11 cellular contexts compared by ENCODE assay signal in genomic region chr19:3683405-3683865, GRCh38. TPM values are rescaled to one million over a fixed set of nuclear protein-coding genes. Genes with fewer than 3 reads are reported as not detected.
DNase-seq lines count a peak whose midpoint lies in the region; TF ChIP-seq lines count a peak whose summit lies in the region.
"Had no signal": no experiment of that assay in that cellular context is flagged by ENCODE, and none has a peak within 500 bp of the region (broad histone marks: within the 10 kb centered on the region; RNA-seq: fewer than 3 reads in every experiment).

No MANE protein-coding gene starts in this region.

- H3K4me1 ChIP-seq in spleen: peaks cover 5 to 60% (median 37%) of the 10 kb centered on the region in 6 donors

- H3K36me3 ChIP-seq in spleen: peaks cover 0 to 44% (median 4%) of the 10 kb centered on the region in 6 donors

- in situ Hi-C loops in GM13977 (cut with MboI; ENCODE audit: low pct_unique_long_range_greater_than_20kb, low sequenced_read_pairs, unreplicated experiment): no loop called here

- H3K36me3 Mint-ChIP-seq in activated CD4-positive, alpha-beta memory T cell treated with anti-CD3 and anti-CD28 coated beads, Interleukin-2, amount 10 ng/mL, durations not matched to agents 7 days and 5 days (ENCODE audit: low read depth): peaks cover 12% of the 10 kb centered on the region

- H3K27ac Mint-ChIP-seq in activated CD4-positive, alpha-beta memory T cell treated with anti-CD3 and anti-CD28 coated beads, Interleukin-2, amount 10 ng/mL, durations not matched to agents 7 days and 5 days: no peak overlapping the region

- H3K4me3 ChIP-seq in choroid plexus epithelial cell (ENCODE audit: low read depth, low read length) (no peak overlapping the region), spleen (no peak overlapping the region)

- H3K4me3 Mint-ChIP-seq in activated CD4-positive, alpha-beta memory T cell treated with anti-CD3 and anti-CD28 coated beads, Interleukin-2, amount 10 ng/mL, durations not matched to agents 7 days and 5 days: no peak overlapping the region

- intact Hi-C loops in spleen (cut with DNase I; ENCODE audit: low total_unique reads): no loop called here

- H3K27ac ChIP-seq in spleen: peak overlapping the region in 6 of 8 donors; percentile 46 to 76 (median 62)

- peaks cover under 1% of the 10 kb centered on the region for H3K27me3 Mint-ChIP-seq in activated CD4-positive, alpha-beta memory T cell treated with anti-CD3 and anti-CD28 coated beads, Interleukin-2, amount 10 ng/mL, durations not matched to agents 7 days and 5 days

- 40 to 71% (median 49%) methylated on average over 10 to 19 of the region's 19 CpGs for WGBS in spleen, 5 donors

- H3K9me3 ChIP-seq in spleen: peaks cover 0 to 7% (median 2%) of the 10 kb centered on the region in 8 donors

- no peaks in the 10 kb centered on the region for H3K27me3 ChIP-seq in spleen (replicated peaks in 1 of 7)

- CTCF ChIA-PET in activated CD4-positive, alpha-beta memory T cell treated with anti-CD3 and anti-CD28 coated beads, Interleukin-2, amount 10 ng/mL, durations not matched to agents 7 days and 5 days (lab: Charles Lee): interaction anchor here (0.5 kb wide), 1 partner anchor 392 kb away, joined by 8 read pairs; no protein-coding TSS in a partner anchor

- DNase-seq in GM13977 (ENCODE audit: low spot score): peak; percentile 63
- peak; percentile 98 for DNase-seq in choroid plexus epithelial cell (ENCODE audit: low read depth)
- peak; percentile 88 for DNase-seq in iris pigment epithelial cell (ENCODE audit: low read depth)
- DNase-seq in spleen: no peak
- no peak for DNase-seq in activated CD4-positive, alpha-beta memory T cell treated with anti-CD3 and anti-CD28 coated beads, Interleukin-2, amount 10 ng/mL, durations not matched to agents 7 days and 5 days
- no peak for DNase-seq in HUDEP-2 (lab: John Stamatoyannopoulos, UW; ENCODE audit: unreplicated experiment in 76 of 76)
- DNase-seq in NCI-H226: no peak
- DNase-seq in activated CD4-positive, alpha-beta T cell treated with anti-CD3 and anti-CD28 coated beads, Interleukin-2, amount 50 U/mL, for 1 hour: no peak
- DNase-seq: activated CD8-positive, alpha-beta memory T cell treated with anti-CD3 and anti-CD28 coated beads, Interleukin-2, amount 50 U/mL, for 4 hours; cerebellar nuclear complex had no signal

- TF ChIP-seq CTCF in GM13977 (IDR thresholded peaks at IDR 0.05; ENCODE audit: extremely low read depth, insufficient read depth, missing control alignments) (no peak), choroid plexus epithelial cell (conservative IDR thresholded peaks at IDR 0.05; ENCODE audit: low read depth, low read length) (no peak), spleen (IDR thresholded peaks at IDR 0.05 in 8 of 11, conservative IDR thresholded peaks at IDR 0.05 in 3 of 11) (no peak)

- peaks cover 10% of the 10 kb centered on the region for H3K9me3 Mint-ChIP-seq in activated CD4-positive, alpha-beta memory T cell treated with anti-CD3 and anti-CD28 coated beads, Interleukin-2, amount 10 ng/mL, durations not matched to agents 7 days and 5 days

- H3K4me1 Mint-ChIP-seq in activated CD4-positive, alpha-beta memory T cell treated with anti-CD3 and anti-CD28 coated beads, Interleukin-2, amount 10 ng/mL, durations not matched to agents 7 days and 5 days: peaks cover 9% of the 10 kb centered on the region

- no peak for TF ChIP-seq POLR2A in spleen (IDR thresholded peaks at IDR 0.05)

- POLR2A ChIA-PET in activated CD4-positive, alpha-beta memory T cell treated with anti-CD3 and anti-CD28 coated beads, Interleukin-2, amount 10 ng/mL, durations not matched to agents 7 days and 5 days (lab: Charles Lee): no interaction called here

RNA-seq across cellular contexts. Expression of gene PIP5K1C, which starts 16.8 kb away (rescaled TPM):
- total RNA-seq in spleen: 10 to 100 TPM; 30.2 to 41.9 (median 38.8) TPM
- polyA plus RNA-seq in spleen: 10 to 100 TPM in 1 of 3 donors, 1 to 10 TPM in 2; 6.2 to 21.4 (median 7.6) TPM
- 10 to 100 TPM; 18.3 to 19.6 TPM for total RNA-seq in activated CD4-positive, alpha-beta memory T cell treated with anti-CD3 and anti-CD28 coated beads, Interleukin-2, amount 10 ng/mL, durations not matched to agents 7 days and 5 days

RNA-seq across cellular contexts. Expression of gene TJP3, which starts 24.7 kb away (rescaled TPM):
- total RNA-seq in spleen: 1 to 10 TPM in 6 of 7 donors, under 1 TPM in 1; 0.75 to 9.0 (median 2.5) TPM
- 1 to 10 TPM in 2 of 3 donors, under 1 TPM in 1; 0.39 to 1.1 (median 1.1) TPM for polyA plus RNA-seq in spleen
- 1 to 10 TPM; 1.4 to 1.7 TPM for total RNA-seq in activated CD4-positive, alpha-beta memory T cell treated with anti-CD3 and anti-CD28 coated beads, Interleukin-2, amount 10 ng/mL, durations not matched to agents 7 days and 5 days
- total RNA-seq: osteoblast had no signal

RNA-seq across cellular contexts. Expression of gene CACTIN, which starts 56.8 kb away (rescaled TPM):
- total RNA-seq in spleen: 10 to 100 TPM; 18.9 to 27.1 (median 25.7) TPM
- 10 to 100 TPM; 10.8 to 21.1 (median 12.0) TPM for polyA plus RNA-seq in spleen
- total RNA-seq in activated CD4-positive, alpha-beta memory T cell treated with anti-CD3 and anti-CD28 coated beads, Interleukin-2, amount 10 ng/mL, durations not matched to agents 7 days and 5 days: 10 to 100 TPM; 20.5 to 21.6 TPM

Comparison
In these comparisons a context has a peak if more than half of its experiments do, and no peak if none do; other contexts are left out.
1. DNase-seq: peak in GM13977 (single experiment), choroid plexus epithelial cell (single experiment) and iris pigment epithelial cell (single experiment); none in spleen (single experiment), activated CD4-positive, alpha-beta memory T cell treated with anti-CD3 and anti-CD28 coated beads, Interleukin-2, amount 10 ng/mL, durations not matched to agents 7 days and 5 days (single experiment), HUDEP-2 (0 of 76), NCI-H226 (single experiment) and activated CD4-positive, alpha-beta T cell treated with anti-CD3 and anti-CD28 coated beads, Interleukin-2, amount 50 U/mL, for 1 hour (single experiment).